Comparison of ENCODE assay signal across 9 cellular contexts in genomic region chr17:6070280-6070894, GRCh38. TPM values are rescaled to one million over a fixed set of nuclear protein-coding genes. Genes with fewer than 3 reads are reported as not detected.
DNase-seq lines count a peak whose midpoint lies in the region; ATAC-seq and TF ChIP-seq lines count a peak whose summit lies in the region.
"Had no signal": no experiment of that assay in that cellular context is flagged by ENCODE, and none has a peak within 500 bp of the region (broad histone marks: within the 10 kb centered on the region; RNA-seq: fewer than 3 reads in every experiment).

TSS of gene WSCD1 (plus strand) at chr17:6070379. CDS start at chr17:6080659, 10,280 bp downstream.

- H3K4me3 ChIP-seq in gastroesophageal sphincter: peak within 1 kb of the TSS; percentile 47 to 74
- peak within 1 kb of the TSS; percentile 85 for H3K4me3 ChIP-seq in neuron (ENCODE audit: low read length)

- peak within 1 kb of the TSS; percentile 76 for H2AFZ ChIP-seq in neuron (ENCODE audit: low read depth, low read length)

- H3K36me3 Mint-ChIP-seq in T-helper 17 cell (ENCODE audit: low read depth): peaks cover 7% of the 10 kb centered on the region

- peaks cover 48% of the 10 kb centered on the region for H3K27me3 ChIP-seq in gastroesophageal sphincter
- peaks cover 3% of the 10 kb centered on the region for H3K27me3 ChIP-seq in neuron (ENCODE audit: insufficient read depth, low read length)

- H3K27me3 Mint-ChIP-seq in T-helper 17 cell: peaks cover 73% of the 10 kb centered on the region

- peak within 1 kb of the TSS in 1 of 4 donors; percentile 27 for H3K27ac ChIP-seq in gastroesophageal sphincter
- H3K27ac ChIP-seq: C4-2B had no signal

- peak within 1 kb of the TSS; percentile 91 for H3K27ac Mint-ChIP-seq in T-helper 17 cell

- no peaks in the 10 kb centered on the region for H3K9me3 ChIP-seq in T-helper 17 cell (ENCODE audit: control insufficient read depth, low read length, poor library complexity, severe bottlenecking)
- H3K9me3 ChIP-seq in gastroesophageal sphincter: no peaks in the 10 kb centered on the region
- no peaks in the 10 kb centered on the region for H3K9me3 ChIP-seq in neuron (ENCODE audit: low read length)

- TF ChIP-seq EP300 in gastroesophageal sphincter (IDR thresholded peaks at IDR 0.05): no peak

- DNase-seq in NCI-H146 (lab: John Stamatoyannopoulos, UW): peak; percentile 64
- DNase-seq in NCI-H146 treated with DMSO at 0.1 percent for 48 hours (lab: John Stamatoyannopoulos, UW; ENCODE audit: unreplicated experiment): no peak
- DNase-seq in T-helper 17 cell: no peak
- no peak for DNase-seq in GM19238 (ENCODE audit: insufficient read length, low spot score)
- DNase-seq in hepatic stellate cell (ENCODE audit: low spot score): no peak

- TF ChIP-seq POLR2A in gastroesophageal sphincter (IDR thresholded peaks at IDR 0.05): no peak

- ATAC-seq in T-helper 17 cell: peak; percentile 53
- ATAC-seq in gastroesophageal sphincter: peak; percentile 72
- ATAC-seq in GM18520 (IDR thresholded peaks at IDR 0.05; ENCODE audit: unreplicated experiment): no peak

- H3K4me3 Mint-ChIP-seq in T-helper 17 cell: peak within 1 kb of the TSS; percentile 95

- no CpG with 5 or more reads among the region's 94 CpGs for WGBS in gastroesophageal sphincter (ENCODE audit: low coverage in 1 of 2), 2 donors

- H3K36me3 ChIP-seq in gastroesophageal sphincter (no peaks in the 10 kb centered on the region), neuron (ENCODE audit: insufficient read depth, low read length) (no peaks in the 10 kb centered on the region)

- H3K4me1 Mint-ChIP-seq in T-helper 17 cell: peaks cover 13% of the 10 kb centered on the region

- TF ChIP-seq CTCF in gastroesophageal sphincter (IDR thresholded peaks at IDR 0.05): no peak

- H3K4me1 ChIP-seq in gastroesophageal sphincter (peaks cover 0 to 27% (median 3%) of the 10 kb centered on the region in 3 donors), neuron (ENCODE audit: insufficient read depth, low read length) (peaks cover 18% of the 10 kb centered on the region)

RNA-seq across cellular contexts. Expression of gene WSCD1, which starts in this region (rescaled TPM):
- under 1 TPM in 1 of 2 donors, not detected in 1; 0.15 TPM for total RNA-seq in T-helper 17 cell
- total RNA-seq in gastroesophageal sphincter: 10 to 100 TPM in 1 of 4 donors, 1 to 10 TPM in 3; 3.2 to 10.1 (median 5.3) TPM

Comparison
In these comparisons a context has a peak if more than half of its experiments do, and no peak if none do; other contexts are left out.
1. Peak in ATAC-seq in T-helper 17 cell; RNA of the gene not detected or under 1 TPM.